24 cellular contexts compared by ENCODE assay signal in genomic region chr13:74301200-74302063, GRCh38.
DNase-seq lines count a peak whose midpoint lies in the region; ATAC-seq, FAIRE-seq and TF ChIP-seq lines count a peak whose summit lies in the region.
"Had no signal": no experiment of that assay in that cellular context is flagged by ENCODE, and none has a peak within 500 bp of the region (broad histone marks: within the 10 kb centered on the region; RNA-seq: fewer than 3 reads in every experiment).

No MANE protein-coding gene starts in this region.

- no peak overlapping the region for H3K4me3 ChIP-seq in fibroblast of lung (replicated peaks in 1 of 4; ENCODE audit: control extremely low read depth in 1 of 4, insufficient read depth in 1 of 4, low read depth in 3 of 4, low read length in 4 of 4)
- no peak overlapping the region for H3K4me3 ChIP-seq in muscle layer of colon (ENCODE audit: low read depth in 1 of 2, low read length in 2 of 2)
- H3K4me3 ChIP-seq in transverse colon = no peak overlapping the region
- H3K4me3 ChIP-seq in left lung = no peak overlapping the region
- H3K4me3 ChIP-seq: BLaER1 treated with 17β-estradiol and CSF1 and Interleukin-3, amounts not matched to agents 10 nM and 100 nM; cardiac muscle cell had no signal

- no peak overlapping the region for H2AFZ ChIP-seq in fibroblast of lung (ENCODE audit: low read length)

- ATAC-seq in Right ventricle myocardium inferior (peak; percentile 6), left lung (no peak)
- ATAC-seq: stimulated activated effector memory CD8-positive, alpha-beta T cell treated with anti-CD3 and anti-CD28 coated beads, Interleukin-12 subunit alpha, Interleukin-12 subunit beta, amount 100 ng/mL, for 72 hours had no signal

- no peak overlapping the region for H3K27ac ChIP-seq in fibroblast of lung (ENCODE audit: insufficient read depth, low read length)
- peak overlapping the region; percentile 16 for H3K27ac ChIP-seq in muscle layer of colon (ENCODE audit: low read depth, low read length)
- H3K27ac ChIP-seq in transverse colon = peak overlapping the region in 3 of 4 donors; percentile 26 to 51 (median 32)
- no peak overlapping the region for H3K27ac ChIP-seq in left lung
- H3K27ac ChIP-seq: cardiac muscle cell had no signal

- no peaks in the 10 kb centered on the region for H3K79me2 ChIP-seq in fibroblast of lung (ENCODE audit: control insufficient read depth, insufficient read depth, low read length)

- no peak for FAIRE-seq in HTR-8/SVneo (lab: Jason Lieb, UNC)
- no peak for FAIRE-seq in GM19239 (lab: Jason Lieb, UNC)
- FAIRE-seq: endometrium, frontal cortex, GM18507 had no signal

- H3K36me3 ChIP-seq in fibroblast of lung (ENCODE audit: control insufficient read depth, insufficient read depth, low read length) (no peaks in the 10 kb centered on the region), muscle layer of colon (ENCODE audit: insufficient read depth, low read length) (no peaks in the 10 kb centered on the region), transverse colon (no peaks in the 10 kb centered on the region), left lung (no peaks in the 10 kb centered on the region)
- H3K36me3 ChIP-seq: BLaER1 treated with 17β-estradiol and CSF1 and Interleukin-3, amounts not matched to agents 10 nM and 100 nM; cardiac muscle cell had no signal

- H3K9ac ChIP-seq in fibroblast of lung (ENCODE audit: insufficient read depth, low read length) = no peak overlapping the region
- H3K9ac ChIP-seq in muscle layer of colon (ENCODE audit: low read length) = no peak overlapping the region
- H3K9ac ChIP-seq: BLaER1 treated with 17β-estradiol and CSF1 and Interleukin-3, amounts not matched to agents 10 nM and 100 nM had no signal

- TF ChIP-seq EP300 in transverse colon (IDR thresholded peaks at IDR 0.05; ENCODE audit: low read depth) = no peak

- intact Hi-C loops in Right ventricle myocardium inferior (cut with DNase I) (no loop called here), cardiac septum (cut with DNase I) (no loop called here), transverse colon (cut with DNase I; ENCODE audit: low total_unique reads) (no loop called here), left lung (cut with DNase I) (no loop called here)

- WGBS in transverse colon (ENCODE audit: low coverage in 1 of 2), 2 donors = 47 to 57% methylated on average over 9 of the region's 9 CpGs

- H3K4me2 ChIP-seq in fibroblast of lung (ENCODE audit: extremely low read depth, insufficient read depth, low read length) = no peak overlapping the region

- DNase-seq in Right ventricle myocardium inferior (ENCODE audit: missing footprints) = no peak
- DNase-seq in cardiac septum (ENCODE audit: low spot score) = no peak
- peak; percentile 12 to 33 for DNase-seq in fibroblast of lung (ENCODE audit: low read depth in 2 of 2)
- DNase-seq in transverse colon = no peak
- no peak for DNase-seq in HTR-8/SVneo (ENCODE audit: insufficient read length, low spot score)
- DNase-seq in left lung = no peak
- DNase-seq in GM19239 (ENCODE audit: insufficient read length, low spot score) = no peak
- DNase-seq: 8988T; activated CD4-positive, alpha-beta T cell treated with anti-CD3 and anti-CD28 coated beads for 48 hours; activated naive CD4-positive, alpha-beta T cell treated with anti-CD3 and anti-CD28 coated beads, Interleukin-2, amount 50 U/mL, for 16 hours; activated T-cell treated with anti-CD3 and anti-CD28 coated beads for 4 hours; mesenchymal stem cell; MV-4-11; NCI-H2029 treated with DMSO at 0.1 percent for 48 hours; NCI-H526 treated with DMSO at 0.1 percent for 48 hours; nucleus accumbens; OCI-M1 had no signal

- H3K4me1 ChIP-seq in fibroblast of lung (ENCODE audit: control insufficient read depth, extremely low read depth, insufficient read depth, low read length) = no peaks in the 10 kb centered on the region
- peaks cover 19% of the 10 kb centered on the region for H3K4me1 ChIP-seq in muscle layer of colon (ENCODE audit: insufficient read depth, low read length)
- peaks cover 0 to 21% (median 4%) of the 10 kb centered on the region in 4 donors for H3K4me1 ChIP-seq in transverse colon
- no peaks in the 10 kb centered on the region for H3K4me1 ChIP-seq in left lung

- H3K9me3 ChIP-seq in fibroblast of lung (ENCODE audit: control insufficient read depth, insufficient read depth, low read depth, low read length) (no peaks in the 10 kb centered on the region), muscle layer of colon (ENCODE audit: low read length) (no peaks in the 10 kb centered on the region), transverse colon (no peaks in the 10 kb centered on the region), left lung (no peaks in the 10 kb centered on the region)
- H3K9me3 ChIP-seq: BLaER1 treated with 17β-estradiol and CSF1 and Interleukin-3, amounts not matched to agents 10 nM and 100 nM had no signal

- H3K27me3 ChIP-seq in fibroblast of lung (ENCODE audit: control insufficient read depth, insufficient read depth, low read length) = no peaks in the 10 kb centered on the region
- no peaks in the 10 kb centered on the region for H3K27me3 ChIP-seq in muscle layer of colon (ENCODE audit: control insufficient read depth in 1 of 2, insufficient read depth in 2 of 2, low read length in 2 of 2)
- no peaks in the 10 kb centered on the region for H3K27me3 ChIP-seq in transverse colon
- no peaks in the 10 kb centered on the region for H3K27me3 ChIP-seq in left lung
- H3K27me3 ChIP-seq: BLaER1 treated with 17β-estradiol and CSF1 and Interleukin-3, amounts not matched to agents 10 nM and 100 nM; cardiac muscle cell had no signal

- TF ChIP-seq CTCF in fibroblast of lung (conservative IDR thresholded peaks at IDR 0.05 in 1 of 2, IDR thresholded peaks at IDR 0.05 in 1 of 2; ENCODE audit: low read depth in 1 of 2, low read length in 2 of 2) = no peak
- TF ChIP-seq CTCF in transverse colon (IDR thresholded peaks at IDR 0.05) = no peak
- no peak for TF ChIP-seq CTCF in left lung (IDR thresholded peaks at IDR 0.05)

- no peak for TF ChIP-seq POLR2A in transverse colon (IDR thresholded peaks at IDR 0.05)

- no peaks in the 10 kb centered on the region for H4K20me1 ChIP-seq in fibroblast of lung (ENCODE audit: control insufficient read depth, extremely low read depth, insufficient read depth, low read length)
- H4K20me1 ChIP-seq: BLaER1 treated with 17β-estradiol and CSF1 and Interleukin-3, amounts not matched to agents 10 nM and 100 nM had no signal

- in situ Hi-C loops in transverse colon (cut with MboI; ENCODE audit: low pct_ligation_motif_present in 1 of 4, low pct_unique_long_range_greater_than_20kb in 1 of 4, low sequenced_read_pairs in 3 of 4) = no loop called here

Comparison
In these comparisons a context has a peak if more than half of its experiments do, and no peak if none do; other contexts are left out.
1. DNase-seq: peak in fibroblast of lung (2 of 2); none in Right ventricle myocardium inferior (single experiment), cardiac septum (single experiment), transverse colon (single experiment), HTR-8/SVneo (single experiment), left lung (0 of 2) and GM19239 (single experiment).
2. H3K27ac ChIP-seq: peak in muscle layer of colon (single experiment) and transverse colon (3 of 4); none in fibroblast of lung (single experiment) and left lung (0 of 2).